Comparison of ENCODE assay signal across 25 cellular contexts in genomic region chr3:95789111-95789510, GRCh38.
"Had no signal": no experiment of that assay in that cellular context is flagged by ENCODE, and none has a peak within 500 bp of the region (broad histone marks: within the 10 kb centered on the region; RNA-seq: fewer than 3 reads in every experiment).

No MANE protein-coding gene starts in this region.

- H3K27ac ChIP-seq: colonic mucosa, coronary artery, dorsolateral prefrontal cortex, epithelial cell of prostate, esophagus muscularis mucosa, esophagus squamous epithelium, foreskin keratinocyte, gastrocnemius medialis, gastroesophageal sphincter, heart left ventricle had no signal

- DNase-seq: colonic mucosa; cortex of kidney; dermis blood vessel endothelial cell; dorsolateral prefrontal cortex; effector CD4-positive, alpha-beta T cell; effector CD8-positive, alpha-beta T cell; effector memory CD4-positive, alpha-beta T cell; effector memory CD8-positive, alpha-beta T cell; endodermal cell; erythroblast; esophagus squamous epithelium; foreskin fibroblast; foreskin keratinocyte; foreskin melanocyte; gastrocnemius medialis; glutamatergic neuron; head of caudate nucleus; heart left ventricle had no signal

- ATAC-seq: effector memory CD8-positive, alpha-beta T cell; esophagus mucosa; foreskin keratinocyte; gastrocnemius medialis; gastroesophageal sphincter; heart left ventricle had no signal

- FAIRE-seq: colon, endothelial cell of umbilical vein had no signal

- H3K27me3 ChIP-seq: colonic mucosa, dorsolateral prefrontal cortex, esophagus muscularis mucosa, esophagus squamous epithelium, foreskin keratinocyte, gastrocnemius medialis, gastroesophageal sphincter, heart left ventricle had no signal

- H3K9me3 ChIP-seq: colonic mucosa, esophagus muscularis mucosa, esophagus squamous epithelium, gastrocnemius medialis, gastroesophageal sphincter, heart left ventricle had no signal

- H3K4me1 ChIP-seq: colonic mucosa, esophagus muscularis mucosa, esophagus squamous epithelium, foreskin keratinocyte, gastrocnemius medialis, gastroesophageal sphincter, heart left ventricle had no signal

- H3K4me3 ChIP-seq: colonic mucosa, coronary artery, dorsolateral prefrontal cortex, esophagus muscularis mucosa, esophagus squamous epithelium, gastrocnemius medialis, gastroesophageal sphincter, heart left ventricle had no signal

- H3K36me3 ChIP-seq: colonic mucosa, esophagus muscularis mucosa, esophagus squamous epithelium, gastrocnemius medialis, gastroesophageal sphincter, heart left ventricle had no signal
